In the genomic region with DNA sequence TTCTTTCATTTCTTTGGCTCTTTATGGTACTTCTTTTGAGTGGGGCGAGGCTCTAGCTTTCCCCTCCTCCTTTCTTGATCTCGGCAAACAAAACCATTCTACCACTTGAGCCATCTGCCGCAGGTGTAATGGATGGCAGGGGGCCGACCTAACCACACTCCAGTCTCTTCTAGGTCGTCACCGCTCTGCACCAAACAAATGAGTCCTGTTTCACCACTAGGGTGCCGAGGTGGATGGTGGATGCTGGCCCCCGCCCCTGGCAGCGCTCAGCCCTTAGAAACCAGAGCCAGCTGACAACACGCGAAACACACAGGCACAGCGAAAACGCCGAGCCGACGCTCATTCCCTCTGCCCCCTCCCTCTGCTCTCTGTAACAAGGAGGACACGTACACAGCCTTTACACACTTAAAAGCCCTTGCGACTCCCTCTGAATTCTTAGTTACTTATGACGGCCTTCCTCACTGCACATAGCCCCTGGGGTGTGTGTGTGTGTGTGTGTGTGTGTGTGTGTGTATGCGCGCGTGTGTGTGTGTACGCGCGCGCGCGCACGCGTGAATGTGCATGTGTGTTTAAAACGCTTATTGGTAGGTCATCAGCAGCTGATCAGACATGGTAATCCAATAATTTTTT, we compare ENCODE assay signal across 8 cellular contexts.
DNase-seq lines count a peak whose midpoint lies in the region; ATAC-seq and FAIRE-seq lines count a peak whose summit lies in the region.

No MANE protein-coding gene starts in this region.

- peak; percentile 90 for DNase-seq in Ammon's horn (ENCODE audit: low spot score)
- peak; percentile 26 for DNase-seq in HTR-8/SVneo (ENCODE audit: insufficient read length, low spot score)
- peak; percentile 68 for DNase-seq in SK-MEL-5 (ENCODE audit: low read depth, low spot score)
- peak; percentile 72 for DNase-seq in medulla oblongata (ENCODE audit: extremely low spot score)
- no peak for DNase-seq in HT-29 (ENCODE audit: low spot score)
- no peak for DNase-seq in stimulated activated CD4-positive, alpha-beta T cell treated with anti-CD3 and anti-CD28 coated beads, Interleukin-4, amount 100 ng/mL, for 1 hour
- no peak for DNase-seq in effector memory CD4-positive, alpha-beta T cell

- no peak for FAIRE-seq in HTR-8/SVneo (lab: Jason Lieb, UNC)

- in situ Hi-C loops in SK-MEL-5 (cut with HindIII; ENCODE audit: low pct_unique_long_range_greater_than_20kb, low sequenced_read_pairs): loop anchor here (25.0 kb wide), 1 partner anchor 396 kb away; no protein-coding TSS in a partner anchor

- H3K4me3 ChIP-seq in effector memory CD4-positive, alpha-beta T cell (ENCODE audit: insufficient read depth, low read depth, low read length, poor library complexity, severe bottlenecking): no peak overlapping the region

- H3K36me3 ChIP-seq in effector memory CD4-positive, alpha-beta T cell (ENCODE audit: control insufficient read depth, insufficient read depth, low read length): no peaks in the 10 kb centered on the region

- H3K4me1 ChIP-seq in effector memory CD4-positive, alpha-beta T cell (ENCODE audit: control insufficient read depth, insufficient read depth, low read length, poor library complexity, severe bottlenecking): peaks cover 8% of the 10 kb centered on the region

- H3K27me3 ChIP-seq in effector memory CD4-positive, alpha-beta T cell (replicated peaks; ENCODE audit: control insufficient read depth, insufficient read depth, low read length, poor library complexity, severe bottlenecking): peaks cover 79% of the 10 kb centered on the region

- peak; percentile 68 for ATAC-seq in GM18907 (IDR thresholded peaks at IDR 0.05; ENCODE audit: unreplicated experiment)

- no peaks in the 10 kb centered on the region for H3K9me3 ChIP-seq in effector memory CD4-positive, alpha-beta T cell (ENCODE audit: control insufficient read depth, low read length)

- no peak overlapping the region for H3K27ac ChIP-seq in effector memory CD4-positive, alpha-beta T cell (ENCODE audit: insufficient read depth, low read length, poor library complexity, severe bottlenecking)

Comparison
In these comparisons a context has a peak if more than half of its experiments do, and no peak if none do; other contexts are left out.
1. DNase-seq: peak in Ammon's horn (single experiment), HTR-8/SVneo (single experiment), SK-MEL-5 (single experiment) and medulla oblongata (single experiment); none in HT-29 (single experiment), stimulated activated CD4-positive, alpha-beta T cell treated with anti-CD3 and anti-CD28 coated beads, Interleukin-4, amount 100 ng/mL, for 1 hour (single experiment) and effector memory CD4-positive, alpha-beta T cell (0 of 3).